In genomic region chr20:10282930-10283556, GRCh38 we compare ENCODE assay signal across 21 cellular contexts.
A peak's percentile ranks its signal among the peaks of the same experiment; 100 is the strongest.
DNase-seq lines count a peak whose midpoint lies in the region; ATAC-seq, FAIRE-seq and TF ChIP-seq lines count a peak whose summit lies in the region.
"Had no signal": no experiment of that assay in that cellular context is flagged by ENCODE, and none has a peak within 500 bp of the region (broad histone marks: within the 10 kb centered on the region; RNA-seq: fewer than 3 reads in every experiment).

No MANE protein-coding gene starts in this region.

- H2AFZ ChIP-seq in GM23248 (no peak overlapping the region), SK-N-SH (ENCODE audit: low read depth) (peak overlapping the region; percentile 5; the same call in 1 of the 2 replicates)

- in situ Hi-C loops in GM23248 (cut with MboI), result no loop called here

- H3K9ac ChIP-seq in GM23248, result no peak overlapping the region
- H3K9ac ChIP-seq in SK-N-SH, result no peak overlapping the region
- H3K9ac ChIP-seq: KMS-11 had no signal

- H3K4me2 ChIP-seq in GM23248 (ENCODE audit: unreplicated experiment) (peak overlapping the region; percentile 8), SK-N-SH (no peak overlapping the region)
- H3K4me2 ChIP-seq: KMS-11 had no signal

- no peak; a peak in 1 of 4 replicates for TF ChIP-seq EP300 in SK-N-SH (IDR thresholded peaks at IDR 0.05; ENCODE audit: borderline replicate concordance in 1 of 2, low read depth in 1 of 2, low read length in 1 of 2)

- no peaks in the 10 kb centered on the region for H4K20me1 ChIP-seq in GM23248 (ENCODE audit: insufficient read depth)
- H4K20me1 ChIP-seq in SK-N-SH (ENCODE audit: insufficient read depth), result no peaks in the 10 kb centered on the region

- H3K27me3 Mint-ChIP-seq in activated CD4-positive, alpha-beta T cell treated with anti-CD3 and anti-CD28 coated beads, Interleukin-2, amount 10 ng/mL, durations not matched to agents 24 days and 14 days, result peaks cover 2% of the 10 kb centered on the region

- H3K36me3 ChIP-seq in GM23248 (ENCODE audit: low read depth) (no peaks in the 10 kb centered on the region), SK-N-SH (replicated peaks in 1 of 2; ENCODE audit: control insufficient read depth in 1 of 2, insufficient read depth in 2 of 2, low read length in 1 of 2) (peaks cover 0 to 8% of the 10 kb centered on the region in 2 experiments), body of pancreas (replicated peaks in 1 of 2; ENCODE audit: insufficient read depth in 1 of 2, low read depth in 2 of 2) (no peaks in the 10 kb centered on the region), small intestine (ENCODE audit: control insufficient read depth in 2 of 2, insufficient read depth in 2 of 2, low read length in 2 of 2) (no peaks in the 10 kb centered on the region)
- H3K36me3 ChIP-seq: left lung, neutrophil, tibial nerve had no signal

- H3K4me3 ChIP-seq in GM23248 (no peak overlapping the region), SK-N-SH (ENCODE audit: low read depth in 2 of 2, low read length in 1 of 2) (no peak overlapping the region), fibroblast of pulmonary artery (replicated peaks; ENCODE audit: low read depth, low read length) (no peak overlapping the region), body of pancreas (no peak overlapping the region), small intestine (ENCODE audit: low read depth in 1 of 2, low read length in 2 of 2) (no peak overlapping the region)
- H3K4me3 ChIP-seq: left lung, tibial nerve had no signal

- no peaks in the 10 kb centered on the region for H3K9me3 Mint-ChIP-seq in activated CD4-positive, alpha-beta T cell treated with anti-CD3 and anti-CD28 coated beads, Interleukin-2, amount 10 ng/mL, durations not matched to agents 24 days and 14 days
- H3K9me3 Mint-ChIP-seq: CD8-positive, alpha-beta T cell had no signal

- H3K9me2 ChIP-seq in GM23248 (ENCODE audit: insufficient read depth) (no peaks in the 10 kb centered on the region), SK-N-SH (no peaks in the 10 kb centered on the region)

- H3F3A ChIP-seq in GM23248 (ENCODE audit: insufficient read depth) (peaks cover 16% of the 10 kb centered on the region), SK-N-SH (replicated peaks; ENCODE audit: insufficient read depth) (peaks cover 5% of the 10 kb centered on the region)

- peak; percentile 31 for DNase-seq in A172 (ENCODE audit: low spot score)
- peak; percentile 50 for DNase-seq in GM23248
- DNase-seq in SK-N-SH, result no peak
- DNase-seq in fibroblast of pulmonary artery (ENCODE audit: low read depth), result peak; percentile 10
- no peak for DNase-seq in activated CD4-positive, alpha-beta T cell treated with anti-CD3 and anti-CD28 coated beads, Interleukin-2, amount 10 ng/mL, durations not matched to agents 24 days and 14 days
- no peak for DNase-seq in SIG-M5 treated with dmso at 0.1 percent for 504 hours (lab: John Stamatoyannopoulos, UW; ENCODE audit: unreplicated experiment)
- no peak for DNase-seq in body of pancreas
- DNase-seq in small intestine, result no peak
- DNase-seq: activated naive CD4-positive, alpha-beta T cell treated with Interleukin-2 at 50 U/mL for 16 hours; activated T-cell treated with anti-CD3 and anti-CD28 coated beads for 4 hours; CD8-positive, alpha-beta T cell; left lung; NCI-H1417; NCI-H2171; retina; RPMI8226; stimulated activated naive CD4-positive, alpha-beta T cell treated with Interleukin-2 at 50 U/mL for 16 hours had no signal

- H3K4me1 ChIP-seq in GM23248 (ENCODE audit: insufficient read depth), result peaks cover 26% of the 10 kb centered on the region
- H3K4me1 ChIP-seq in SK-N-SH (ENCODE audit: control insufficient read depth in 1 of 2, insufficient read depth in 2 of 2, low read depth in 1 of 2, low read length in 1 of 2), result peaks cover 6 to 14% of the 10 kb centered on the region in 2 experiments; a peak in 3 of 4 replicates
- H3K4me1 ChIP-seq in body of pancreas, result no peaks in the 10 kb centered on the region
- H3K4me1 ChIP-seq in small intestine (ENCODE audit: control insufficient read depth in 2 of 2, insufficient read depth in 1 of 2, low read depth in 1 of 2, low read length in 1 of 2), result no peaks in the 10 kb centered on the region
- H3K4me1 ChIP-seq: left lung, tibial nerve had no signal

- no peak for ATAC-seq in body of pancreas
- ATAC-seq: CD8-positive, alpha-beta T cell; left lung had no signal

- CTCF ChIA-PET in SK-N-SH (lab: Yijun Ruan, JAX), result interaction anchor here (0.6 to 1.6 kb wide), 2 partner anchors 151 to 235 kb away, joined by 3 read pairs; no protein-coding TSS in a partner anchor

- H3K27ac Mint-ChIP-seq in activated CD4-positive, alpha-beta T cell treated with anti-CD3 and anti-CD28 coated beads, Interleukin-2, amount 10 ng/mL, durations not matched to agents 24 days and 14 days, result no peak overlapping the region
- H3K27ac Mint-ChIP-seq: CD8-positive, alpha-beta T cell had no signal

- H3K27me3 ChIP-seq in GM23248 (replicated peaks; ENCODE audit: insufficient read depth) (peaks cover 23% of the 10 kb centered on the region), SK-N-SH (ENCODE audit: insufficient read depth) (no peaks in the 10 kb centered on the region), body of pancreas (no peaks in the 10 kb centered on the region), small intestine (ENCODE audit: control insufficient read depth in 2 of 2, insufficient read depth in 2 of 2, low read length in 2 of 2) (peaks cover 0 to 3% of the 10 kb centered on the region in 2 donors)
- H3K27me3 ChIP-seq: neutrophil, tibial nerve had no signal

- no peak for FAIRE-seq in small intestine (lab: Jason Lieb, UNC)
- FAIRE-seq: A204.1 had no signal

- H3K4me3 Mint-ChIP-seq in activated CD4-positive, alpha-beta T cell treated with anti-CD3 and anti-CD28 coated beads, Interleukin-2, amount 10 ng/mL, durations not matched to agents 24 days and 14 days, result no peak overlapping the region
- H3K4me3 Mint-ChIP-seq: CD8-positive, alpha-beta T cell had no signal

- H3K9me3 ChIP-seq in GM23248 (ENCODE audit: low read depth), result no peaks in the 10 kb centered on the region
- H3K9me3 ChIP-seq in SK-N-SH, result no peaks in the 10 kb centered on the region
- H3K9me3 ChIP-seq in body of pancreas, result no peaks in the 10 kb centered on the region
- no peaks in the 10 kb centered on the region for H3K9me3 ChIP-seq in small intestine (ENCODE audit: control insufficient read depth, low read depth)
- H3K9me3 ChIP-seq: left lung, neutrophil, tibial nerve had no signal

- TF ChIP-seq CTCF in SK-N-SH (IDR thresholded peaks at IDR 0.05) (no peak), fibroblast of pulmonary artery (IDR thresholded peaks at IDR 0.05; ENCODE audit: low read length, missing control alignments) (no peak), body of pancreas (IDR thresholded peaks at IDR 0.05) (no peak)

- POLR2A ChIA-PET in SK-N-SH (lab: Yijun Ruan, JAX), result no interaction called here

- H3K79me2 ChIP-seq in GM23248 (ENCODE audit: insufficient read depth) (no peaks in the 10 kb centered on the region), SK-N-SH (ENCODE audit: insufficient read depth) (no peaks in the 10 kb centered on the region)

- no peak for TF ChIP-seq RAD21 in SK-N-SH (IDR thresholded peaks at IDR 0.05; ENCODE audit: low read length)

- intact Hi-C loops in activated CD4-positive, alpha-beta T cell treated with anti-CD3 and anti-CD28 coated beads, Interleukin-2, amount 10 ng/mL, durations not matched to agents 24 days and 14 days (cut with micrococcal nuclease), result no loop called here
- intact Hi-C loops in body of pancreas (cut with DNase I), result no loop called here

- WGBS in GM23248 (ENCODE audit: low coverage in 1 of 2, low lambda C conversion rate in 2 of 2, missing lambda C conversion rate in 2 of 2), 2 experiments, result 14 to 16% methylated on average over 5 of the region's 5 CpGs
- 43% methylated on average over 5 of the region's 5 CpGs for WGBS in SK-N-SH (ENCODE audit: low lambda C conversion rate)
- 68 to 72% methylated on average over 5 of the region's 5 CpGs for WGBS in body of pancreas, 2 donors
- 71 to 76% (median 72%) methylated on average over 5 of the region's 5 CpGs for WGBS in small intestine, 3 donors

- H3K36me3 Mint-ChIP-seq in activated CD4-positive, alpha-beta T cell treated with anti-CD3 and anti-CD28 coated beads, Interleukin-2, amount 10 ng/mL, durations not matched to agents 24 days and 14 days (ENCODE audit: low read depth), result no peaks in the 10 kb centered on the region
- H3K36me3 Mint-ChIP-seq: CD8-positive, alpha-beta T cell had no signal

- H3K27ac ChIP-seq in GM23248 (no peak overlapping the region), SK-N-SH (ENCODE audit: low read depth in 2 of 2, low read length in 1 of 2) (peak overlapping the region; percentile 37 to 60), body of pancreas (no peak overlapping the region), small intestine (ENCODE audit: low read depth in 1 of 2, low read length in 1 of 2) (no peak overlapping the region)
- H3K27ac ChIP-seq: KMS-11, left lung, neutrophil, tibial nerve had no signal

- no peak for TF ChIP-seq POLR2A in body of pancreas (IDR thresholded peaks at IDR 0.05)

- H3K4me1 Mint-ChIP-seq in activated CD4-positive, alpha-beta T cell treated with anti-CD3 and anti-CD28 coated beads, Interleukin-2, amount 10 ng/mL, durations not matched to agents 24 days and 14 days, result no peaks in the 10 kb centered on the region

TF ChIP-seq in SK-N-SH, 30 proteins besides CTCF, POLR2A, EP300 and RAD21 (continues in another document):
- TF ChIP-seq TCF12 (IDR thresholded peaks at IDR 0.05) (peak; percentile 53), NFIC (IDR thresholded peaks at IDR 0.05; ENCODE audit: borderline replicate concordance) (0 out of 2 replicates have a peak, but pooled peaks have one; percentile 2), MAX (IDR thresholded peaks at IDR 0.05; ENCODE audit: low read depth) (0 out of 2 replicates have a peak, but pooled peaks have one; percentile 30), ZBTB33 (IDR thresholded peaks at IDR 0.05; ENCODE audit: borderline replicate concordance, low read depth) (no peak), TEAD4 (IDR thresholded peaks at IDR 0.05; ENCODE audit: borderline replicate concordance, insufficient read depth) (peak; percentile 43; the same call in 1 of the 2 replicates)

Comparison
In these comparisons a context has a peak if more than half of its experiments do, and no peak if none do; other contexts are left out.
1. DNase-seq: peak in A172 (single experiment), GM23248 (single experiment) and fibroblast of pulmonary artery (single experiment); none in SK-N-SH (single experiment), activated CD4-positive, alpha-beta T cell treated with anti-CD3 and anti-CD28 coated beads, Interleukin-2, amount 10 ng/mL, durations not matched to agents 24 days and 14 days (single experiment), SIG-M5 treated with dmso at 0.1 percent for 504 hours (single experiment), body of pancreas (0 of 4) and small intestine (single experiment).
2. H3K27ac ChIP-seq: peak in SK-N-SH (2 of 2); none in GM23248 (single experiment), body of pancreas (0 of 4) and small intestine (0 of 2).